Comparison of ENCODE assay signal across 12 cellular contexts in genomic region chr4:74402692-74403460, GRCh38. TPM values are rescaled to one million over a fixed set of nuclear protein-coding genes. Genes with fewer than 3 reads are reported as not detected.
DNase-seq lines count a peak whose midpoint lies in the region; ATAC-seq, FAIRE-seq and TF ChIP-seq lines count a peak whose summit lies in the region.
"Had no signal": no experiment of that assay in that cellular context is flagged by ENCODE, and none has a peak within 500 bp of the region (broad histone marks: within the 10 kb centered on the region; RNA-seq: fewer than 3 reads in every experiment).

No MANE protein-coding gene starts in this region.

- H3K4me1 ChIP-seq in keratinocyte (ENCODE audit: control insufficient read depth, extremely low read depth, insufficient read depth, low read length): peaks cover 11% of the 10 kb centered on the region

- intact Hi-C loops in natural killer cell (cut with micrococcal nuclease): no loop called here

- H3K9me3 Mint-ChIP-seq in natural killer cell: no peaks in the 10 kb centered on the region
- H3K9me3 Mint-ChIP-seq: activated naive CD4-positive, alpha-beta T cell treated with anti-CD3 and anti-CD28 coated beads for 36 hours had no signal

- peaks cover 7% of the 10 kb centered on the region for H3K36me3 Mint-ChIP-seq in natural killer cell

- no peaks in the 10 kb centered on the region for H3K79me2 ChIP-seq in keratinocyte (ENCODE audit: control insufficient read depth, insufficient read depth, low read length)

- H3K27me3 ChIP-seq in keratinocyte (ENCODE audit: control insufficient read depth, extremely low read depth, insufficient read depth, low read length): no peaks in the 10 kb centered on the region

- no peak overlapping the region for H3K4me2 ChIP-seq in keratinocyte (ENCODE audit: control insufficient read depth, extremely low read depth, insufficient read depth, low read depth, low read length)

- ATAC-seq in GM19023 (IDR thresholded peaks at IDR 0.05; ENCODE audit: unreplicated experiment): peak; percentile 84
- peak; percentile 93 for ATAC-seq in HG02571 (IDR thresholded peaks at IDR 0.05; ENCODE audit: unreplicated experiment)
- ATAC-seq in HG03432 (IDR thresholded peaks at IDR 0.05; ENCODE audit: unreplicated experiment): peak; percentile 93
- ATAC-seq in natural killer cell: no peak

- DNase-seq in keratinocyte (ENCODE audit: low read depth, low spot score): no peak
- DNase-seq in natural killer cell: no peak
- no peak for DNase-seq in activated CD4-positive, alpha-beta T cell treated with anti-CD3 and anti-CD28 coated beads for 1 hour
- no peak for DNase-seq in inferior parietal cortex (ENCODE audit: extremely low spot score)
- no peak for DNase-seq in NCI-H1417 treated with DMSO at 0.1 percent for 48 hours (lab: John Stamatoyannopoulos, UW)
- DNase-seq: activated naive CD4-positive, alpha-beta T cell treated with anti-CD3 and anti-CD28 coated beads for 36 hours; endodermal cell had no signal

- FAIRE-seq in keratinocyte (lab: Jason Lieb, UNC): no peak

- dilution Hi-C loops in keratinocyte (cut with MboI; ENCODE audit: extremely low pct_ligation_motif_present, low sequenced_read_pairs): no loop called here

- H3K9ac ChIP-seq in keratinocyte (ENCODE audit: control insufficient read depth, extremely low read depth, insufficient read depth, low read length): no peak overlapping the region

- no peak overlapping the region for H3K4me3 Mint-ChIP-seq in natural killer cell
- H3K4me3 Mint-ChIP-seq: activated naive CD4-positive, alpha-beta T cell treated with anti-CD3 and anti-CD28 coated beads for 36 hours; endodermal cell had no signal

- no peak overlapping the region for H3K27ac ChIP-seq in keratinocyte (ENCODE audit: control insufficient read depth, insufficient read depth, low read length)
- H3K27ac ChIP-seq: VCaP had no signal

- H3K9me3 ChIP-seq in keratinocyte (ENCODE audit: control insufficient read depth, low read depth, low read length): no peaks in the 10 kb centered on the region

- H2AFZ ChIP-seq in keratinocyte (ENCODE audit: control insufficient read depth, low read length): peak overlapping the region; percentile 44

- H3K9me1 ChIP-seq in keratinocyte (ENCODE audit: control insufficient read depth, extremely low read depth, insufficient read depth, low read length): no peaks in the 10 kb centered on the region

- no peaks in the 10 kb centered on the region for H3K36me3 ChIP-seq in keratinocyte (ENCODE audit: control insufficient read depth in 2 of 2, extremely low read depth in 1 of 2, insufficient read depth in 2 of 2, low read length in 2 of 2)

- no peak overlapping the region for H3K27ac Mint-ChIP-seq in natural killer cell
- H3K27ac Mint-ChIP-seq: activated naive CD4-positive, alpha-beta T cell treated with anti-CD3 and anti-CD28 coated beads for 36 hours; endodermal cell had no signal

- no peaks in the 10 kb centered on the region for H3K27me3 Mint-ChIP-seq in natural killer cell (ENCODE audit: low read depth in 2 of 2)

- peaks cover 7 to 9% of the 10 kb centered on the region in 2 donors for H3K4me1 Mint-ChIP-seq in natural killer cell
- H3K4me1 Mint-ChIP-seq: endodermal cell had no signal

- TF ChIP-seq CTCF in keratinocyte (optimal IDR thresholded peaks at IDR 0.05 in 1 of 3, IDR thresholded peaks at IDR 0.05 in 1 of 3, conservative IDR thresholded peaks at IDR 0.05 in 1 of 3; ENCODE audit: extremely low read depth in 1 of 3, insufficient read depth in 2 of 3, low read length in 3 of 3) (no peak), natural killer cell (IDR thresholded peaks at IDR 0.05) (no peak)

- no peaks in the 10 kb centered on the region for H4K20me1 ChIP-seq in keratinocyte (ENCODE audit: control insufficient read depth, extremely low read depth, insufficient read depth, low read length)

- no peak overlapping the region for H3K4me3 ChIP-seq in keratinocyte (ENCODE audit: control insufficient read depth in 2 of 3, extremely low read depth in 1 of 3, insufficient read depth in 2 of 3, low read depth in 1 of 3, low read length in 3 of 3)

RNA-seq across cellular contexts. Expression of gene EREG, which starts 37.9 kb away (rescaled TPM):
- polyA plus RNA-seq in keratinocyte: 19.9 to 38.7 TPM (median 29.2 TPM) in 3 replicates
- polyA plus RNA-seq in keratinocyte (2011; ENCODE audit: low read depth): 12.5 TPM
- 13.9 and 23.6 TPM in 2 replicates for polyA plus RNA-seq in keratinocyte (2011; cell fraction: cytosol; rRNA removed)
- 57.1 and 57.5 TPM in 2 replicates for polyA plus RNA-seq in keratinocyte (2011; cell fraction: nucleus; rRNA removed)
- 19.2 and 21.3 TPM in 2 replicates for polyA plus RNA-seq in keratinocyte (2012; ENCODE audit: low replicate concordance)
- polyA minus RNA-seq in keratinocyte: 13.3 to 33.3 TPM (median 18.3 TPM) in 3 replicates
- polyA minus RNA-seq in keratinocyte (2011; cell fraction: cytosol; rRNA and poly(A)+ RNA removed): 31.1 TPM
- polyA minus RNA-seq in keratinocyte (2011; cell fraction: nucleus; rRNA and poly(A)+ RNA removed): 45.7 and 84.9 TPM in 2 replicates
- 10 to 100 TPM in 1 of 3 donors, 1 to 10 TPM in 2; 2.3 to 23.3 (median 6.4) TPM for total RNA-seq in natural killer cell
- total RNA-seq: activated naive CD4-positive, alpha-beta T cell treated with anti-CD3 and anti-CD28 coated beads for 36 hours had no signal

RNA-seq across cellular contexts. Expression of gene AREG, which starts 42.1 kb away (rescaled TPM):
- 789 to 1,566 TPM (median 1,110 TPM) in 3 replicates for polyA plus RNA-seq in keratinocyte
- polyA plus RNA-seq in keratinocyte (2011; ENCODE audit: low read depth): 1,014 TPM
- polyA plus RNA-seq in keratinocyte (2011; cell fraction: cytosol; rRNA removed): 1,009 and 1,335 TPM in 2 replicates
- 1,924 and 2,206 TPM in 2 replicates for polyA plus RNA-seq in keratinocyte (2011; cell fraction: nucleus; rRNA removed)
- polyA plus RNA-seq in keratinocyte (2012; ENCODE audit: low replicate concordance): 940 and 1,075 TPM in 2 replicates
- polyA minus RNA-seq in keratinocyte: 250 to 495 TPM (median 271 TPM) in 3 replicates
- polyA minus RNA-seq in keratinocyte (2011; cell fraction: cytosol; rRNA and poly(A)+ RNA removed): 555 TPM
- 568 and 706 TPM in 2 replicates for polyA minus RNA-seq in keratinocyte (2011; cell fraction: nucleus; rRNA and poly(A)+ RNA removed)
- total RNA-seq in natural killer cell: 10 to 100 TPM; 11.3 to 47.2 (median 38.2) TPM
- total RNA-seq: M059J had no signal

Comparison
In these comparisons a context has a peak if more than half of its experiments do, and no peak if none do; other contexts are left out.
1. ATAC-seq: peak in GM19023 (single experiment), HG02571 (single experiment) and HG03432 (single experiment); none in natural killer cell (0 of 3).